Comparison of ENCODE assay signal across 18 cellular contexts in genomic region chr14:88045705-88046104, GRCh38. TPM values are rescaled to one million over a fixed set of nuclear protein-coding genes. Genes with fewer than 3 reads are reported as not detected.
A peak's percentile ranks its signal among the peaks of the same experiment; 100 is the strongest.
DNase-seq lines count a peak whose midpoint lies in the region; ATAC-seq, FAIRE-seq and TF ChIP-seq lines count a peak whose summit lies in the region.
"Had no signal": no experiment of that assay in that cellular context is flagged by ENCODE, and none has a peak within 500 bp of the region (broad histone marks: within the 10 kb centered on the region; RNA-seq: fewer than 3 reads in every experiment).

No MANE protein-coding gene starts in this region.

- H3K4me2 ChIP-seq in A549, result peak overlapping the region; percentile 65; the same call in 2 of the 3 replicates

- TF ChIP-seq CTCF in A549 (IDR thresholded peaks at IDR 0.05) (no peak), gastroesophageal sphincter (IDR thresholded peaks at IDR 0.05) (no peak)

- DNase-seq in A549 (ENCODE audit: low read depth in 1 of 2, low spot score in 1 of 2), result no peak
- DNase-seq in NOMO-1 (lab: John Stamatoyannopoulos, UW; ENCODE audit: unreplicated experiment in 2 of 2), result peak; percentile 56 to 57
- peak; percentile 84 for DNase-seq in medulla oblongata (ENCODE audit: extremely low spot score)
- DNase-seq in HTR-8/SVneo (ENCODE audit: insufficient read length, low spot score), result no peak
- no peak for DNase-seq in OCI-M1 (lab: John Stamatoyannopoulos, UW)
- no peak for DNase-seq in inferior parietal cortex (ENCODE audit: extremely low spot score)
- DNase-seq: activated CD4-positive, alpha-beta memory T cell treated with anti-CD3 and anti-CD28 coated beads, Interleukin-2, amount 10 ng/mL, durations not matched to agents 7 days and 5 days; activated naive CD8-positive, alpha-beta T cell treated with anti-CD3 and anti-CD28 coated beads, Interleukin-2, amount 50 U/mL, for 24 hours; glutamatergic neuron; NCI-H2029 treated with DMSO at 0.1 percent for 48 hours; NCI-H524 treated with DMSO at 0.1 percent for 48 hours; occipital lobe had no signal

- H3K27me3 ChIP-seq in gastroesophageal sphincter, result no peaks in the 10 kb centered on the region
- H3K27me3 ChIP-seq: cardiac muscle cell had no signal

- FAIRE-seq in A549 (lab: Jason Lieb, UNC) (no peak), HTR-8/SVneo (lab: Jason Lieb, UNC) (no peak)

- no peak overlapping the region for H3K4me3 ChIP-seq in A549
- no peak overlapping the region for H3K4me3 ChIP-seq in gastroesophageal sphincter
- H3K4me3 ChIP-seq: cardiac muscle cell had no signal

- H3K36me3 ChIP-seq in gastroesophageal sphincter, result no peaks in the 10 kb centered on the region
- H3K36me3 ChIP-seq: cardiac muscle cell had no signal

- no peaks in the 10 kb centered on the region for H3K9me3 ChIP-seq in A549
- no peaks in the 10 kb centered on the region for H3K9me3 ChIP-seq in gastroesophageal sphincter

- TF ChIP-seq POLR2A in A549 (IDR thresholded peaks at IDR 0.05; ENCODE audit: low read length) (no peak), gastroesophageal sphincter (IDR thresholded peaks at IDR 0.05) (no peak)

- peak overlapping the region; percentile 11 to 75; a peak in 4 of 6 replicates for H3K27ac ChIP-seq in A549
- no peak overlapping the region for H3K27ac ChIP-seq in gastroesophageal sphincter
- H3K27ac ChIP-seq: cardiac muscle cell had no signal

- H3K4me1 ChIP-seq in A549 (peaks cover 23% of the 10 kb centered on the region; the same call in 2 of the 3 replicates), gastroesophageal sphincter (no peaks in the 10 kb centered on the region)

- CTCF ChIA-PET in A549 (lab: Yijun Ruan, JAX), result interaction anchor here (1.3 to 1.9 kb wide), 2 partner anchors 11 to 31 kb away, joined by 3 to 4 read pairs; no protein-coding TSS in a partner anchor

- ATAC-seq in A549 (no peak), gastroesophageal sphincter (peak; percentile 48), HG02885 (IDR thresholded peaks at IDR 0.05; ENCODE audit: poor library complexity, unreplicated experiment) (no peak)
- ATAC-seq: esophagus mucosa, SK-N-SH treated with all-trans-retinoic acid at 6 μM for 48 hours had no signal

- no peak for TF ChIP-seq RAD21 in A549 (conservative IDR thresholded peaks at IDR 0.05 in 1 of 2, IDR thresholded peaks at IDR 0.05 in 1 of 2)

- POLR2A ChIA-PET in A549 (lab: Yijun Ruan, JAX), result no interaction called here

- 85% methylated on average over 3 of the region's 3 CpGs for WGBS in A549 (ENCODE audit: missing lambda C conversion rate)
- WGBS in gastroesophageal sphincter (ENCODE audit: low coverage in 1 of 2), 2 donors, result 72 to 74% methylated on average over 3 of the region's 3 CpGs

- no peak for TF ChIP-seq EP300 in A549 (IDR thresholded peaks at IDR 0.05)
- no peak for TF ChIP-seq EP300 in gastroesophageal sphincter (IDR thresholded peaks at IDR 0.05)

TF ChIP-seq in A549, 52 proteins besides CTCF, POLR2A, EP300 and RAD21:
- no peak for TF ChIP-seq JUN (IDR thresholded peaks at IDR 0.05)
- no peak for TF ChIP-seq HOXB5 (CRISPR knock-in tag; IDR thresholded peaks at IDR 0.05)
- TF ChIP-seq PBX3 (IDR thresholded peaks at IDR 0.05), result no peak
- no peak for TF ChIP-seq USF2 (IDR thresholded peaks at IDR 0.05)

RNA-seq across cellular contexts. Expression of gene GPR65, which starts 40.8 kb away (rescaled TPM):
- polyA plus RNA-seq in A549 (2011; rRNA removed), result 0.03 TPM in 2 replicates
- under 0.01 TPM in 1 of 2 replicates, not detected in the other for polyA plus RNA-seq in A549 (2012; cell fraction: cytosol; rRNA removed)
- not detected in 2 replicates for polyA plus RNA-seq in A549 (2012; cell fraction: nucleus; rRNA removed)
- polyA plus RNA-seq in A549 (2017; fragmentation: RNase III; extraction: RNeasy Plus Mini Kit Qiagen cat#74134 plus additional on column Dnase treatment), result not detected in 3 replicates
- polyA minus RNA-seq in A549 (2011; rRNA and poly(A)+ RNA removed), result not detected in 2 replicates
- total RNA-seq in gastroesophageal sphincter, result 1 to 10 TPM in 1 of 4 donors, under 1 TPM in 3; 0.47 to 1.5 (median 0.52) TPM
- total RNA-seq: cardiac muscle cell, G401 had no signal
- polyA plus RNA-seq: cardiac muscle cell had no signal

RNA-seq across cellular contexts. Expression of gene GALC, which starts 52.7 kb away (rescaled TPM):
- polyA plus RNA-seq in A549 (2011; rRNA removed) (37.3 and 38.3 TPM in 2 replicates), A549 (2017; fragmentation: RNase III; extraction: RNeasy Plus Mini Kit Qiagen cat#74134 plus additional on column Dnase treatment) (12.3 to 15.8 TPM (median 15.5 TPM) in 3 replicates)
- polyA plus RNA-seq in A549 (2012; cell fraction: cytosol; rRNA removed), result 4.6 and 5.5 TPM in 2 replicates
- polyA plus RNA-seq in A549 (2012; cell fraction: nucleus; rRNA removed), result 6.9 and 15.2 TPM in 2 replicates
- polyA minus RNA-seq in A549 (2011; rRNA and poly(A)+ RNA removed), result 18.2 and 20.1 TPM in 2 replicates
- total RNA-seq in gastroesophageal sphincter, result 10 to 100 TPM; 13.7 to 19.9 (median 16.6) TPM

Comparison
In these comparisons a context has a peak if more than half of its experiments do, and no peak if none do; other contexts are left out.
1. DNase-seq: peak in NOMO-1 (2 of 2) and medulla oblongata (single experiment); none in A549 (0 of 2), HTR-8/SVneo (single experiment), OCI-M1 (single experiment) and inferior parietal cortex (single experiment).
2. H3K27ac ChIP-seq: peak in A549 (2 of 2); none in gastroesophageal sphincter (0 of 4).